23 cellular contexts compared by ENCODE assay signal in genomic region chr7:30245913-30246312, GRCh38. TPM values are rescaled to one million over a fixed set of nuclear protein-coding genes. Genes with fewer than 3 reads are reported as not detected.
A peak's percentile ranks its signal among the peaks of the same experiment; 100 is the strongest.
DNase-seq lines count a peak whose midpoint lies in the region; ATAC-seq and TF ChIP-seq lines count a peak whose summit lies in the region.
"Had no signal": no experiment of that assay in that cellular context is flagged by ENCODE, and none has a peak within 500 bp of the region (broad histone marks: within the 10 kb centered on the region; RNA-seq: fewer than 3 reads in every experiment).

No MANE protein-coding gene starts in this region.

- no peak overlapping the region for H3K4me2 ChIP-seq in Karpas-422 (ENCODE audit: low read depth, low read length, poor library complexity, severe bottlenecking)
- no peak overlapping the region for H3K4me2 ChIP-seq in trophoblast cell (ENCODE audit: low read length)
- H3K4me2 ChIP-seq: A549, GM23338 had no signal

- H2AFZ ChIP-seq in Karpas-422 (ENCODE audit: low read length) (no peak overlapping the region), trophoblast cell (ENCODE audit: insufficient read depth, low read length, poor library complexity) (no peak overlapping the region)
- H2AFZ ChIP-seq: GM23338 had no signal

- peaks cover 9% of the 10 kb centered on the region for H3K27me3 ChIP-seq in left ventricle myocardium inferior (ENCODE audit: low read depth)
- H3K27me3 ChIP-seq in Karpas-422 (ENCODE audit: low read length), result no peaks in the 10 kb centered on the region
- H3K27me3 ChIP-seq in WERI-Rb-1 (ENCODE audit: insufficient read depth, low read depth, severe bottlenecking), result no peaks in the 10 kb centered on the region
- H3K27me3 ChIP-seq in trophoblast cell (ENCODE audit: insufficient read depth, low read length), result no peaks in the 10 kb centered on the region
- H3K27me3 ChIP-seq in thyroid gland, result no peaks in the 10 kb centered on the region
- H3K27me3 ChIP-seq: BE2C; BLaER1 treated with 17β-estradiol and CSF1 and Interleukin-3, amounts not matched to agents 10 nM and 100 nM had no signal

- H3K23ac ChIP-seq in trophoblast cell (ENCODE audit: low read length), result no peak overlapping the region

- H3K9me3 ChIP-seq in left ventricle myocardium inferior (replicated peaks) (no peaks in the 10 kb centered on the region), Karpas-422 (ENCODE audit: low read length) (no peaks in the 10 kb centered on the region), WERI-Rb-1 (ENCODE audit: severe bottlenecking) (no peaks in the 10 kb centered on the region), trophoblast cell (ENCODE audit: insufficient read depth, low read depth, low read length) (peaks cover 4% of the 10 kb centered on the region), thyroid gland (no peaks in the 10 kb centered on the region)
- H3K9me3 ChIP-seq: A549, BE2C had no signal

- H4K12ac ChIP-seq in trophoblast cell (ENCODE audit: low read depth, low read length), result no peak overlapping the region

- no peak overlapping the region for H2AK5ac ChIP-seq in trophoblast cell (ENCODE audit: low read length)

- no peak overlapping the region for H2BK12ac ChIP-seq in trophoblast cell (ENCODE audit: low read length)

- intact Hi-C loops in left ventricle myocardium superior (cut with micrococcal nuclease) (no loop called here), left ventricle myocardium inferior (cut with micrococcal nuclease) (no loop called here), thyroid gland (cut with DNase I) (no loop called here)

- ATAC-seq in left ventricle myocardium superior, result peak; percentile 7
- ATAC-seq: GM12878, GM23338, HCT116 had no signal

- H3K4me1 ChIP-seq in left ventricle myocardium inferior (peaks cover 19% of the 10 kb centered on the region), Karpas-422 (ENCODE audit: low read length) (peaks cover 76% of the 10 kb centered on the region), trophoblast cell (ENCODE audit: control insufficient read depth in 1 of 2, insufficient read depth in 2 of 2, low read length in 2 of 2) (no peaks in the 10 kb centered on the region), thyroid gland (peaks cover 0 to 10% of the 10 kb centered on the region in 2 donors)
- H3K4me1 ChIP-seq: A549, BE2C had no signal

- H3K4ac ChIP-seq in trophoblast cell (ENCODE audit: low read depth, low read length), result no peak overlapping the region

- H3K14ac ChIP-seq in trophoblast cell (ENCODE audit: low read length), result no peak overlapping the region

- TF ChIP-seq CTCF in left ventricle myocardium inferior (IDR thresholded peaks at IDR 0.05; ENCODE audit: borderline replicate concordance) (no peak), WERI-Rb-1 (IDR thresholded peaks at IDR 0.05; ENCODE audit: low read depth, low read length) (0 out of 2 replicates have a peak, but pooled peaks have one; percentile 3), thyroid gland (IDR thresholded peaks at IDR 0.05) (no peak)

- no peaks in the 10 kb centered on the region for H3K36me3 ChIP-seq in left ventricle myocardium inferior
- H3K36me3 ChIP-seq in Karpas-422 (ENCODE audit: insufficient read depth, low read length), result no peaks in the 10 kb centered on the region
- H3K36me3 ChIP-seq in WERI-Rb-1, result no peaks in the 10 kb centered on the region
- no peaks in the 10 kb centered on the region for H3K36me3 ChIP-seq in trophoblast cell (ENCODE audit: control insufficient read depth in 1 of 2, insufficient read depth in 2 of 2, low read length in 2 of 2)
- H3K36me3 ChIP-seq in thyroid gland, result no peaks in the 10 kb centered on the region
- H3K36me3 ChIP-seq: BE2C; BLaER1 treated with 17β-estradiol and CSF1 and Interleukin-3, amounts not matched to agents 10 nM and 100 nM had no signal

- H3K79me2 ChIP-seq in Karpas-422 (ENCODE audit: low read length) (no peaks in the 10 kb centered on the region), trophoblast cell (ENCODE audit: control insufficient read depth, insufficient read depth, low read length, poor library complexity) (no peaks in the 10 kb centered on the region)

- H3K27ac ChIP-seq in left ventricle myocardium inferior (replicated peaks) (no peak overlapping the region), Karpas-422 (ENCODE audit: low read length) (peak overlapping the region; percentile 92), WERI-Rb-1 (no peak overlapping the region), trophoblast cell (ENCODE audit: low read depth, low read length) (no peak overlapping the region), thyroid gland (no peak overlapping the region)
- H3K27ac ChIP-seq: A549; BLaER1 treated with 17β-estradiol and CSF1 and Interleukin-3, amounts not matched to agents 10 nM and 100 nM had no signal

- H3K18ac ChIP-seq in trophoblast cell (ENCODE audit: low read length), result no peak overlapping the region

- H4K91ac ChIP-seq in trophoblast cell (ENCODE audit: low read depth, low read length), result no peak overlapping the region

- peak overlapping the region; percentile 33; the same call in 1 of the 2 replicates for H3K9ac ChIP-seq in Karpas-422 (ENCODE audit: low read length)
- H3K9ac ChIP-seq in trophoblast cell (ENCODE audit: low read length), result peak overlapping the region; percentile 29
- H3K9ac ChIP-seq: BLaER1 treated with 17β-estradiol and CSF1 and Interleukin-3, amounts not matched to agents 10 nM and 100 nM had no signal

- no peaks in the 10 kb centered on the region for H3K79me1 ChIP-seq in trophoblast cell (ENCODE audit: low read length)

- DNase-seq in left ventricle myocardium superior, result no peak
- no peak for DNase-seq in left ventricle myocardium inferior
- no peak for DNase-seq in Karpas-422
- no peak for DNase-seq in WERI-Rb-1
- DNase-seq in trophoblast cell, result no peak
- no peak for DNase-seq in thyroid gland
- no peak for DNase-seq in cerebellar nuclear complex (lab: John Stamatoyannopoulos, UW)
- DNase-seq: 8988T; ACHN; AML-193; BE2C; CD4-positive, alpha-beta T cell; CD8-positive, alpha-beta memory T cell; DMS 273 treated with DMSO at 0.1 percent for 48 hours; DMS79; EL; GDM1; H9 had no signal

- no peak overlapping the region for H3K4me3 ChIP-seq in left ventricle myocardium inferior
- H3K4me3 ChIP-seq in Karpas-422 (ENCODE audit: low read length), result no peak overlapping the region
- H3K4me3 ChIP-seq in WERI-Rb-1 (ENCODE audit: low read depth, low read length), result no peak overlapping the region
- no peak overlapping the region for H3K4me3 ChIP-seq in trophoblast cell (ENCODE audit: low read depth, low read length)
- H3K4me3 ChIP-seq in thyroid gland (replicated peaks in 1 of 3), result no peak overlapping the region
- H3K4me3 ChIP-seq: A549; BLaER1 treated with 17β-estradiol and CSF1 and Interleukin-3, amounts not matched to agents 10 nM and 100 nM; GM12878; GM23338 had no signal

- H4K20me1 ChIP-seq in Karpas-422 (ENCODE audit: insufficient read depth, low read depth, low read length), result no peaks in the 10 kb centered on the region
- H4K20me1 ChIP-seq: BLaER1 treated with 17β-estradiol and CSF1 and Interleukin-3, amounts not matched to agents 10 nM and 100 nM had no signal

- no peak overlapping the region for H4K8ac ChIP-seq in trophoblast cell (ENCODE audit: low read depth, low read length)

- WGBS in trophoblast cell (ENCODE audit: extremely low coverage, insufficient coverage, insufficient read length), result no CpG with 5 or more reads among the region's 7 CpGs
- 93 to 96% methylated on average over 4 of the region's 7 CpGs for WGBS in thyroid gland, 2 donors

- H2BK5ac ChIP-seq in trophoblast cell (ENCODE audit: low read depth, low read length, poor library complexity), result no peak overlapping the region

- no peaks in the 10 kb centered on the region for H3K9me2 ChIP-seq in Karpas-422 (replicated peaks; ENCODE audit: insufficient read depth, low read length)

- no peak for TF ChIP-seq POLR2A in thyroid gland (IDR thresholded peaks at IDR 0.05)

- no peak overlapping the region for H2BK120ac ChIP-seq in trophoblast cell (ENCODE audit: insufficient read depth, low read length, poor library complexity)

RNA-seq across cellular contexts. Expression of gene ZNRF2, which starts 38.5 kb away (rescaled TPM):
- total RNA-seq in left ventricle myocardium superior (8.6 TPM), left ventricle myocardium inferior (10.9 TPM), thyroid gland (10 to 100 TPM; 44.2 to 57.4 (median 48.0) TPM)
- 43.0 and 45.3 TPM in 2 replicates for total RNA-seq in Karpas-422 (2014; rRNA removed; shearing (Covaris generic); ENCODE audit: low replicate concordance)
- polyA plus RNA-seq in trophoblast cell (2013), result 16.3 and 17.2 TPM in 2 replicates
